Comparison of ENCODE assay signal across 15 cellular contexts in genomic region chr10:8596929-8597472, GRCh38.
A peak's percentile ranks its signal among the peaks of the same experiment; 100 is the strongest.
DNase-seq lines count a peak whose midpoint lies in the region; ATAC-seq, FAIRE-seq and TF ChIP-seq lines count a peak whose summit lies in the region.
"Had no signal": no experiment of that assay in that cellular context is flagged by ENCODE, and none has a peak within 500 bp of the region (broad histone marks: within the 10 kb centered on the region; RNA-seq: fewer than 3 reads in every experiment).

No MANE protein-coding gene starts in this region.

- no peak overlapping the region for H4K12ac ChIP-seq in trophoblast cell (ENCODE audit: low read depth, low read length)

- no peak overlapping the region for H4K91ac ChIP-seq in trophoblast cell (ENCODE audit: low read depth, low read length)

- H2BK5ac ChIP-seq in trophoblast cell (ENCODE audit: low read depth, low read length, poor library complexity), result no peak overlapping the region

- no peak overlapping the region for H3K18ac ChIP-seq in trophoblast cell (ENCODE audit: low read length)

- H2AFZ ChIP-seq in trophoblast cell (ENCODE audit: insufficient read depth, low read length, poor library complexity), result no peak overlapping the region

- no peak overlapping the region for H2BK120ac ChIP-seq in trophoblast cell (ENCODE audit: insufficient read depth, low read length, poor library complexity)

- H3K23ac ChIP-seq in trophoblast cell (ENCODE audit: low read length), result no peak overlapping the region

- no peak overlapping the region for H3K4me3 ChIP-seq in bronchial epithelial cell (ENCODE audit: low read depth, low read length)
- H3K4me3 ChIP-seq in trophoblast cell (ENCODE audit: low read depth, low read length), result no peak overlapping the region
- H3K4me3 ChIP-seq: HAP-1 had no signal

- peak; percentile 31 for DNase-seq in RCC 7860 (ENCODE audit: low spot score)
- DNase-seq in bronchial epithelial cell (ENCODE audit: low read depth), result peak; percentile 76
- no peak for DNase-seq in trophoblast cell
- no peak for DNase-seq in posterior cingulate gyrus
- no peak for DNase-seq in GM13977 (ENCODE audit: low spot score)
- no peak for DNase-seq in activated T-helper 1 cell treated with anti-CD3 and anti-CD28 coated beads, Interleukin-12 subunit alpha, Interleukin-12 subunit beta, Interleukin-2, Interleukin-4 antibody, amounts not matched to agents 30 ng/mL and 10 ng/mL and 1 ng/mL, durations not matched to agents 14 hours and 24 hours and 36 hours (ENCODE audit: low spot score)
- DNase-seq: Caco-2, NCI-H1436 treated with DMSO at 0.1 percent for 48 hours, NCI-H2081, NCI-H510A treated with DMSO at 0.1 percent for 48 hours, Right ventricle myocardium superior, SK-N-SH had no signal

- no peak for ATAC-seq in HG03521 (IDR thresholded peaks at IDR 0.05; ENCODE audit: unreplicated experiment)
- ATAC-seq: Panc1 had no signal

- FAIRE-seq in RCC 7860 (lab: Jason Lieb, UNC) (no peak), bronchial epithelial cell (lab: Jason Lieb, UNC) (no peak)

- H3K4me2 ChIP-seq in trophoblast cell (ENCODE audit: low read length), result no peak overlapping the region
- H3K4me2 ChIP-seq: SK-N-SH had no signal

- H3K27ac ChIP-seq in trophoblast cell (ENCODE audit: low read depth, low read length), result no peak overlapping the region

- no peaks in the 10 kb centered on the region for H3K27me3 ChIP-seq in bronchial epithelial cell (ENCODE audit: control insufficient read depth, insufficient read depth, low read length)
- no peaks in the 10 kb centered on the region for H3K27me3 ChIP-seq in trophoblast cell (ENCODE audit: insufficient read depth, low read length)

- WGBS in trophoblast cell (ENCODE audit: extremely low coverage, insufficient coverage, insufficient read length), result no CpG with 5 or more reads among the region's 5 CpGs

- no peaks in the 10 kb centered on the region for H3K9me3 ChIP-seq in trophoblast cell (ENCODE audit: insufficient read depth, low read depth, low read length)
- H3K9me3 ChIP-seq: Caco-2, HAP-1, SK-N-SH had no signal

- no peak overlapping the region for H4K8ac ChIP-seq in trophoblast cell (ENCODE audit: low read depth, low read length)

- H3K27ac Mint-ChIP-seq in activated T-helper 1 cell treated with anti-CD3 and anti-CD28 coated beads, Interleukin-12 subunit alpha, Interleukin-12 subunit beta, Interleukin-2, Interleukin-4 antibody, amounts not matched to agents 30 ng/mL and 10 ng/mL and 1 ng/mL, durations not matched to agents 14 hours and 24 hours and 36 hours, result no peak overlapping the region

- in situ Hi-C loops in GM13977 (cut with MboI; ENCODE audit: low pct_unique_long_range_greater_than_20kb, low sequenced_read_pairs, unreplicated experiment), result no loop called here

- TF ChIP-seq CTCF in bronchial epithelial cell (IDR thresholded peaks at IDR 0.05; ENCODE audit: insufficient read depth, low read length, severe bottlenecking), result no peak
- no peak for TF ChIP-seq CTCF in GM13977 (IDR thresholded peaks at IDR 0.05; ENCODE audit: extremely low read depth, insufficient read depth, missing control alignments)

- H2BK12ac ChIP-seq in trophoblast cell (ENCODE audit: low read length), result peak overlapping the region; percentile 38

- intact Hi-C loops in posterior cingulate gyrus (cut with DNase I), result no loop called here
- intact Hi-C loops in activated T-helper 1 cell treated with anti-CD3 and anti-CD28 coated beads, Interleukin-12 subunit alpha, Interleukin-12 subunit beta, Interleukin-2, Interleukin-4 antibody, amounts not matched to agents 30 ng/mL and 10 ng/mL and 1 ng/mL, durations not matched to agents 14 hours and 24 hours and 36 hours (cut with micrococcal nuclease), result no loop called here

- H3K4me3 Mint-ChIP-seq in activated T-helper 1 cell treated with anti-CD3 and anti-CD28 coated beads, Interleukin-12 subunit alpha, Interleukin-12 subunit beta, Interleukin-2, Interleukin-4 antibody, amounts not matched to agents 30 ng/mL and 10 ng/mL and 1 ng/mL, durations not matched to agents 14 hours and 24 hours and 36 hours, result no peak overlapping the region

- no peaks in the 10 kb centered on the region for H3K9me3 Mint-ChIP-seq in activated T-helper 1 cell treated with anti-CD3 and anti-CD28 coated beads, Interleukin-12 subunit alpha, Interleukin-12 subunit beta, Interleukin-2, Interleukin-4 antibody, amounts not matched to agents 30 ng/mL and 10 ng/mL and 1 ng/mL, durations not matched to agents 14 hours and 24 hours and 36 hours

- no peak overlapping the region for H3K9ac ChIP-seq in trophoblast cell (ENCODE audit: low read length)
- H3K9ac ChIP-seq: SK-N-SH had no signal

- H3K36me3 ChIP-seq in bronchial epithelial cell (ENCODE audit: control insufficient read depth, insufficient read depth, low read length) (no peaks in the 10 kb centered on the region), trophoblast cell (ENCODE audit: control insufficient read depth in 1 of 2, insufficient read depth in 2 of 2, low read length in 2 of 2) (no peaks in the 10 kb centered on the region)
- H3K36me3 ChIP-seq: HAP-1 had no signal

- H3K4me1 ChIP-seq in trophoblast cell (ENCODE audit: control insufficient read depth in 1 of 2, insufficient read depth in 2 of 2, low read length in 2 of 2), result peaks cover 9 to 10% of the 10 kb centered on the region in 2 experiments
- H3K4me1 ChIP-seq: HAP-1 had no signal

- H3K14ac ChIP-seq in trophoblast cell (ENCODE audit: low read length), result no peak overlapping the region

- no peak overlapping the region for H3K4ac ChIP-seq in trophoblast cell (ENCODE audit: low read depth, low read length)

- peaks cover 8% of the 10 kb centered on the region for H3K79me1 ChIP-seq in trophoblast cell (ENCODE audit: low read length)

- peaks cover 4% of the 10 kb centered on the region for H3K27me3 Mint-ChIP-seq in activated T-helper 1 cell treated with anti-CD3 and anti-CD28 coated beads, Interleukin-12 subunit alpha, Interleukin-12 subunit beta, Interleukin-2, Interleukin-4 antibody, amounts not matched to agents 30 ng/mL and 10 ng/mL and 1 ng/mL, durations not matched to agents 14 hours and 24 hours and 36 hours (ENCODE audit: insufficient read depth)

- H3K79me2 ChIP-seq in trophoblast cell (ENCODE audit: control insufficient read depth, insufficient read depth, low read length, poor library complexity), result no peaks in the 10 kb centered on the region

- H3K36me3 Mint-ChIP-seq in activated T-helper 1 cell treated with anti-CD3 and anti-CD28 coated beads, Interleukin-12 subunit alpha, Interleukin-12 subunit beta, Interleukin-2, Interleukin-4 antibody, amounts not matched to agents 30 ng/mL and 10 ng/mL and 1 ng/mL, durations not matched to agents 14 hours and 24 hours and 36 hours (ENCODE audit: low read depth), result no peaks in the 10 kb centered on the region

- peak overlapping the region; percentile 50 for H2AK5ac ChIP-seq in trophoblast cell (ENCODE audit: low read length)

- H3K4me1 Mint-ChIP-seq in activated T-helper 1 cell treated with anti-CD3 and anti-CD28 coated beads, Interleukin-12 subunit alpha, Interleukin-12 subunit beta, Interleukin-2, Interleukin-4 antibody, amounts not matched to agents 30 ng/mL and 10 ng/mL and 1 ng/mL, durations not matched to agents 14 hours and 24 hours and 36 hours (ENCODE audit: low read depth), result no peaks in the 10 kb centered on the region

Comparison
In these comparisons a context has a peak if more than half of its experiments do, and no peak if none do; other contexts are left out.
1. DNase-seq: peak in RCC 7860 (single experiment) and bronchial epithelial cell (single experiment); none in trophoblast cell (0 of 2), posterior cingulate gyrus (0 of 10), GM13977 (single experiment) and activated T-helper 1 cell treated with anti-CD3 and anti-CD28 coated beads, Interleukin-12 subunit alpha, Interleukin-12 subunit beta, Interleukin-2, Interleukin-4 antibody, amounts not matched to agents 30 ng/mL and 10 ng/mL and 1 ng/mL, durations not matched to agents 14 hours and 24 hours and 36 hours (single experiment).